ENCODE assay signal across 1 cellular context in genomic region chrX:40366661-40367060, GRCh38.
TF ChIP-seq lines count a peak whose summit lies in the region.

No MANE protein-coding gene starts in this region.

TF ChIP-seq in WTC11, 78 proteins besides CTCF, POLR2A, EP300 and RAD21 (continued from another document):
- TF ChIP-seq STAT6 (CRISPR knock-in tag; conservative IDR thresholded peaks at IDR 0.05; ENCODE audit: low read depth) (no peak), E2F4 (CRISPR knock-in tag; IDR thresholded peaks at IDR 0.05; ENCODE audit: borderline replicate concordance, low read depth) (no peak), ZNF532 (CRISPR knock-in tag; IDR thresholded peaks at IDR 0.05; ENCODE audit: borderline replicate concordance) (no peak), ZNF396 (CRISPR knock-in tag; IDR thresholded peaks at IDR 0.05; ENCODE audit: borderline replicate concordance) (no peak)
- TF ChIP-seq, protein P1, sequence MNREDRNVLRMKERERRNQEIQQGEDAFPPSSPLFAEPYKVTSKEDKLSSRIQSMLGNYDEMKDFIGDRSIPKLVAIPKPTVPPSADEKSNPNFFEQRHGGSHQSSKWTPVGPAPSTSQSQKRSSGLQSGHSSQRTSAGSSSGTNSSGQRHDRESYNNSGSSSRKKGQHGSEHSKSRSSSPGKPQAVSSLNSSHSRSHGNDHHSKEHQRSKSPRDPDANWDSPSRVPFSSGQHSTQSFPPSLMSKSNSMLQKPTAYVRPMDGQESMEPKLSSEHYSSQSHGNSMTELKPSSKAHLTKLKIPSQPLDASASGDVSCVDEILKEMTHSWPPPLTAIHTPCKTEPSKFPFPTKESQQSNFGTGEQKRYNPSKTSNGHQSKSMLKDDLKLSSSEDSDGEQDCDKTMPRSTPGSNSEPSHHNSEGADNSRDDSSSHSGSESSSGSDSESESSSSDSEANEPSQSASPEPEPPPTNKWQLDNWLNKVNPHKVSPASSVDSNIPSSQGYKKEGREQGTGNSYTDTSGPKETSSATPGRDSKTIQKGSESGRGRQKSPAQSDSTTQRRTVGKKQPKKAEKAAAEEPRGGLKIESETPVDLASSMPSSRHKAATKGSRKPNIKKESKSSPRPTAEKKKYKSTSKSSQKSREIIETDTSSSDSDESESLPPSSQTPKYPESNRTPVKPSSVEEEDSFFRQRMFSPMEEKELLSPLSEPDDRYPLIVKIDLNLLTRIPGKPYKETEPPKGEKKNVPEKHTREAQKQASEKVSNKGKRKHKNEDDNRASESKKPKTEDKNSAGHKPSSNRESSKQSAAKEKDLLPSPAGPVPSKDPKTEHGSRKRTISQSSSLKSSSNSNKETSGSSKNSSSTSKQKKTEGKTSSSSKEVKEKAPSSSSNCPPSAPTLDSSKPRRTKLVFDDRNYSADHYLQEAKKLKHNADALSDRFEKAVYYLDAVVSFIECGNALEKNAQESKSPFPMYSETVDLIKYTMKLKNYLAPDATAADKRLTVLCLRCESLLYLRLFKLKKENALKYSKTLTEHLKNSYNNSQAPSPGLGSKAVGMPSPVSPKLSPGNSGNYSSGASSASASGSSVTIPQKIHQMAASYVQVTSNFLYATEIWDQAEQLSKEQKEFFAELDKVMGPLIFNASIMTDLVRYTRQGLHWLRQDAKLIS (CRISPR knock-in tag; IDR thresholded peaks at IDR 0.05; ENCODE audit: borderline replicate concordance) = no peak
